20 cellular contexts compared by ENCODE assay signal in genomic region chr14:95303107-95303506, GRCh38. TPM values are rescaled to one million over a fixed set of nuclear protein-coding genes. Genes with fewer than 3 reads are reported as not detected.
DNase-seq lines count a peak whose midpoint lies in the region; ATAC-seq and TF ChIP-seq lines count a peak whose summit lies in the region.
"Had no signal": no experiment of that assay in that cellular context is flagged by ENCODE, and none has a peak within 500 bp of the region (broad histone marks: within the 10 kb centered on the region; RNA-seq: fewer than 3 reads in every experiment).

No MANE protein-coding gene starts in this region.

- DNase-seq in astrocyte of the spinal cord (ENCODE audit: low read depth, low spot score) (peak; percentile 20), mesenteric fat pad (ENCODE audit: low spot score) (peak; percentile 43), right atrium auricular region (ENCODE audit: low spot score) (no peak), DMS 273 (lab: John Stamatoyannopoulos, UW; ENCODE audit: unreplicated experiment) (no peak)
- DNase-seq: AML-193; CD4-positive, CD25-positive, alpha-beta regulatory T cell; COR-L47; DMS153; GF-D8; GM23248; HCEC 1CT; KBM-7; MV-4-11; NCI-H187 treated with DMSO at 0.1 percent for 48 hours; Peyer's patch; SW 1271 had no signal

- H3K27me3 ChIP-seq in BLaER1 treated with 17β-estradiol and CSF1 and Interleukin-3, amounts not matched to agents 10 nM and 100 nM: peaks cover 0 to 5% (median 0%) of the 10 kb centered on the region in 11 experiments; a peak in 1 of 22 replicates
- no peaks in the 10 kb centered on the region for H3K27me3 ChIP-seq in right atrium auricular region
- H3K27me3 ChIP-seq: Peyer's patch had no signal

- CTCF ChIA-PET in HEK293 (lab: Yijun Ruan, JAX): interaction anchor here (0.7 kb wide), 1 partner anchor 817 kb away, joined by 3 read pairs; no protein-coding TSS in a partner anchor

- POLR2A ChIA-PET in HEK293 (lab: Yijun Ruan, JAX): no interaction called here

- no peak overlapping the region for H3K27ac ChIP-seq in BLaER1 treated with 17β-estradiol and CSF1 and Interleukin-3, amounts not matched to agents 10 nM and 100 nM
- H3K27ac ChIP-seq in HEK293 (ENCODE audit: extremely low read depth, low read depth, low read length) (no peak overlapping the region), right atrium auricular region (no peak overlapping the region)
- H3K27ac ChIP-seq: GM23248, Peyer's patch had no signal

- in situ Hi-C loops in astrocyte of the spinal cord (cut with HindIII; ENCODE audit: low sequenced_read_pairs): no loop called here

- 0 out of 22 replicates have a peak overlapping the region, but pooled peaks of 1 of the 11 experiments have one; percentile 10 for H3K9ac ChIP-seq in BLaER1 treated with 17β-estradiol and CSF1 and Interleukin-3, amounts not matched to agents 10 nM and 100 nM
- H3K9ac ChIP-seq: GM23248 had no signal

- no peak for TF ChIP-seq CTCF in HEK293 (tag by site-specific recombination; IDR thresholded peaks at IDR 0.05)
- TF ChIP-seq CTCF in astrocyte of the spinal cord (IDR thresholded peaks at IDR 0.05; ENCODE audit: low read depth, low read length): no peak
- no peak for TF ChIP-seq CTCF in right atrium auricular region (IDR thresholded peaks at IDR 0.05)

- H3K4me2 ChIP-seq in BLaER1 treated with 17β-estradiol and CSF1 and Interleukin-3, amounts not matched to agents 10 nM and 100 nM: peak overlapping the region in 9 of 11 experiments; percentile 22 to 89 (median 80); a peak in 18 of 22 replicates

- no peak overlapping the region for H3K4me3 ChIP-seq in BLaER1 treated with 17β-estradiol and CSF1 and Interleukin-3, amounts not matched to agents 10 nM and 100 nM
- H3K4me3 ChIP-seq in HEK293 (ENCODE audit: low read depth, low read length) (no peak overlapping the region), astrocyte of the spinal cord (ENCODE audit: low read depth, low read length) (no peak overlapping the region), right atrium auricular region (no peak overlapping the region)
- H3K4me3 ChIP-seq: GM23248, Peyer's patch had no signal

- no peaks in the 10 kb centered on the region for H3K9me3 ChIP-seq in BLaER1 treated with 17β-estradiol and CSF1 and Interleukin-3, amounts not matched to agents 10 nM and 100 nM (replicated peaks in 1 of 11)
- H3K9me3 ChIP-seq in HEK293 (ENCODE audit: control insufficient read depth, insufficient read depth, low read depth, low read length) (no peaks in the 10 kb centered on the region), right atrium auricular region (no peaks in the 10 kb centered on the region)
- H3K9me3 ChIP-seq: Peyer's patch had no signal

- ATAC-seq in HG02973 (IDR thresholded peaks at IDR 0.05; ENCODE audit: unreplicated experiment) (no peak), HG03378 (IDR thresholded peaks at IDR 0.05; ENCODE audit: unreplicated experiment) (no peak)

- H3K4me1 ChIP-seq in BLaER1 treated with 17β-estradiol and CSF1 and Interleukin-3, amounts not matched to agents 10 nM and 100 nM: peaks cover 24 to 92% (median 85%) of the 10 kb centered on the region in 10 experiments
- H3K4me1 ChIP-seq in HEK293 (ENCODE audit: control insufficient read depth, insufficient read depth, low read length) (no peaks in the 10 kb centered on the region), right atrium auricular region (peaks cover 0 to 14% of the 10 kb centered on the region in 2 donors)

- H3K36me3 ChIP-seq in BLaER1 treated with 17β-estradiol and CSF1 and Interleukin-3, amounts not matched to agents 10 nM and 100 nM: no peaks in the 10 kb centered on the region
- H3K36me3 ChIP-seq in HEK293 (ENCODE audit: control insufficient read depth in 2 of 2, insufficient read depth in 1 of 2, low read length in 2 of 2) (no peaks in the 10 kb centered on the region), right atrium auricular region (no peaks in the 10 kb centered on the region)
- H3K36me3 ChIP-seq: Peyer's patch had no signal

- peaks cover 0 to 29% (median 4%) of the 10 kb centered on the region in 11 experiments; a peak in 5 of 22 replicates for H4K20me1 ChIP-seq in BLaER1 treated with 17β-estradiol and CSF1 and Interleukin-3, amounts not matched to agents 10 nM and 100 nM

TF ChIP-seq in HEK293, 187 proteins besides CTCF, POLR2A, EP300 and RAD21:
- peak; percentile 92 for TF ChIP-seq ZIC2 (tag by site-specific recombination; IDR thresholded peaks at IDR 0.05)
- no peak for TF ChIP-seq MYNN (tag by site-specific recombination; IDR thresholded peaks at IDR 0.05; ENCODE audit: borderline replicate concordance)
- no peak for TF ChIP-seq SALL2 (tag by site-specific recombination; IDR thresholded peaks at IDR 0.05; ENCODE audit: borderline replicate concordance)
- TF ChIP-seq ZNF214 (tag by site-specific recombination; IDR thresholded peaks at IDR 0.05; ENCODE audit: borderline replicate concordance): no peak
- TF ChIP-seq ZFHX2 (tag by site-specific recombination; conservative IDR thresholded peaks at IDR 0.05): peak; percentile 25; the same call in 1 of the 2 replicates
- peak; percentile 47; the same call in 1 of the 2 replicates for TF ChIP-seq ZNF423 (tag by site-specific recombination; IDR thresholded peaks at IDR 0.05)

RNA-seq across cellular contexts. Expression of gene CLMN, which starts 16.6 kb away (rescaled TPM):
- 47.4 TPM for total RNA-seq in mesenteric fat pad
- 1 to 10 TPM; 3.4 to 4.0 TPM for total RNA-seq in right atrium auricular region

Comparison
In these comparisons a context has a peak if more than half of its experiments do, and no peak if none do; other contexts are left out.
1. DNase-seq: peak in astrocyte of the spinal cord (single experiment) and mesenteric fat pad (single experiment); none in right atrium auricular region (single experiment) and DMS 273 (single experiment).